In genomic region chr6:47066418-47066817, GRCh38 we compare ENCODE assay signal across 16 cellular contexts. TPM values are rescaled to one million over a fixed set of nuclear protein-coding genes. Genes with fewer than 3 reads are reported as not detected.
DNase-seq lines count a peak whose midpoint lies in the region; ATAC-seq, FAIRE-seq and TF ChIP-seq lines count a peak whose summit lies in the region.
"Had no signal": no experiment of that assay in that cellular context is flagged by ENCODE, and none has a peak within 500 bp of the region (broad histone marks: within the 10 kb centered on the region; RNA-seq: fewer than 3 reads in every experiment).

No MANE protein-coding gene starts in this region.

- intact Hi-C loops in pancreas (cut with DNase I) (no loop called here), head of caudate nucleus (cut with DNase I) (no loop called here), sigmoid colon (cut with DNase I) (no loop called here)

- H3K36me3 ChIP-seq in RWPE2 (ENCODE audit: low read depth) (no peaks in the 10 kb centered on the region), pancreas (no peaks in the 10 kb centered on the region), sigmoid colon (no peaks in the 10 kb centered on the region)
- H3K36me3 ChIP-seq: BLaER1 had no signal

- DNase-seq in ELR (ENCODE audit: low read depth) (peak; percentile 65), RWPE2 (ENCODE audit: low spot score) (no peak), pancreas (no peak), NCI-H69 (lab: John Stamatoyannopoulos, UW) (no peak), head of caudate nucleus (no peak), sigmoid colon (no peak)
- DNase-seq: 8988T; AML-193; Caco-2; CD8-positive, alpha-beta memory T cell; DND-41; GF-D8; HCEC 1CT; HFFc6 had no signal

- H3K4me3 ChIP-seq in RWPE2 (ENCODE audit: severe bottlenecking) (no peak overlapping the region), pancreas (no peak overlapping the region), sigmoid colon (no peak overlapping the region)
- H3K4me3 ChIP-seq: BLaER1 had no signal

- 81 to 85% methylated on average over 1 of the region's 1 CpG for WGBS in pancreas, 2 donors
- 90 to 92% methylated on average over 1 of the region's 1 CpG for WGBS in sigmoid colon, 2 donors

- H3K27me3 ChIP-seq in RWPE2 (ENCODE audit: insufficient read depth, poor library complexity, severe bottlenecking) (no peaks in the 10 kb centered on the region), pancreas (no peaks in the 10 kb centered on the region), sigmoid colon (no peaks in the 10 kb centered on the region)
- H3K27me3 ChIP-seq: BLaER1 had no signal

- TF ChIP-seq CTCF in RWPE2 (IDR thresholded peaks at IDR 0.05; ENCODE audit: poor library complexity, severe bottlenecking): no peak
- no peak for TF ChIP-seq CTCF in pancreas (IDR thresholded peaks at IDR 0.05)
- TF ChIP-seq CTCF in sigmoid colon (IDR thresholded peaks at IDR 0.05): no peak

- H3K4me1 ChIP-seq in RWPE2 (ENCODE audit: insufficient read depth, poor library complexity, severe bottlenecking) (peaks cover 3% of the 10 kb centered on the region), pancreas (no peaks in the 10 kb centered on the region), sigmoid colon (peaks cover 0 to 11% (median 9%) of the 10 kb centered on the region in 4 donors)
- H3K4me1 ChIP-seq: BLaER1, Caco-2 had no signal

- no peak overlapping the region for H3K27ac ChIP-seq in RWPE2 (ENCODE audit: poor library complexity, severe bottlenecking)
- no peak overlapping the region for H3K27ac ChIP-seq in pancreas
- no peak overlapping the region for H3K27ac ChIP-seq in sigmoid colon
- H3K27ac ChIP-seq: BLaER1 had no signal

- FAIRE-seq in pancreas (lab: Jason Lieb, UNC): peak; percentile 20

- TF ChIP-seq POLR2A in sigmoid colon (IDR thresholded peaks at IDR 0.05): no peak

- ATAC-seq in RWPE2 (ENCODE audit: low read depth): peak; percentile 64; the same call in 2 of the 3 replicates
- ATAC-seq in esophagus mucosa: peak; percentile 35
- no peak for ATAC-seq in pancreas

- TF ChIP-seq EP300 in sigmoid colon (IDR thresholded peaks at IDR 0.05): no peak

- H3K9me3 ChIP-seq in RWPE2 (ENCODE audit: severe bottlenecking) (no peaks in the 10 kb centered on the region), pancreas (no peaks in the 10 kb centered on the region), sigmoid colon (no peaks in the 10 kb centered on the region)
- H3K9me3 ChIP-seq: BLaER1, Caco-2 had no signal

RNA-seq across cellular contexts. Expression of gene ADGRF1, which starts 24.3 kb away (rescaled TPM):
- total RNA-seq in esophagus mucosa (32.8 TPM), pancreas (1 to 10 TPM in 2 of 6 donors, under 1 TPM in 4; 0.23 to 1.7 (median 0.48) TPM), sigmoid colon (not detected)
- polyA plus RNA-seq in pancreas (under 1 TPM; 0.08 to 0.56 TPM), sigmoid colon (1 to 10 TPM in 1 of 3 donors, under 1 TPM in 1, not detected in 1; 0.46 to 1.0 TPM)
- total RNA-seq: CD8-positive, alpha-beta memory T cell; HFFc6 had no signal
- polyA plus RNA-seq: CD8-positive, alpha-beta memory T cell had no signal

Comparison
In these comparisons a context has a peak if more than half of its experiments do, and no peak if none do; other contexts are left out.
1. ATAC-seq: peak in RWPE2 (single experiment) and esophagus mucosa (single experiment); none in pancreas (0 of 4).
2. RNA of gene ADGRF1, which starts 24.3 kb away (total RNA-seq): 32.8 TPM in esophagus mucosa (single experiment); 0.23 to 1.7 TPM in pancreas and not detected in sigmoid colon; every median in the first group is over 10 times any median in the second.